ENCODE assay signal across 8 cellular contexts in genomic region chrX:10098235-10098819, GRCh38. TPM values are rescaled to one million over a fixed set of nuclear protein-coding genes. Genes with fewer than 3 reads are reported as not detected.
DNase-seq lines count a peak whose midpoint lies in the region; ATAC-seq lines count a peak whose summit lies in the region.

No MANE protein-coding gene starts in this region.

- H3K4me3 ChIP-seq in rectal smooth muscle tissue (ENCODE audit: low read length), result peak overlapping the region; percentile 47

- peaks cover 7% of the 10 kb centered on the region for H3K4me1 ChIP-seq in rectal smooth muscle tissue (ENCODE audit: control insufficient read depth, insufficient read depth, low read length)

- H3K27ac Mint-ChIP-seq in activated naive CD4-positive, alpha-beta T cell treated with anti-CD3 and anti-CD28 coated beads for 36 hours, result peak overlapping the region; percentile 83

- peaks cover 51% of the 10 kb centered on the region for H3K4me1 Mint-ChIP-seq in activated naive CD4-positive, alpha-beta T cell treated with anti-CD3 and anti-CD28 coated beads for 36 hours (ENCODE audit: low read depth)

- peak overlapping the region; percentile 64 for H3K27ac ChIP-seq in rectal smooth muscle tissue (ENCODE audit: low read depth, low read length)

- no peaks in the 10 kb centered on the region for H3K27me3 ChIP-seq in rectal smooth muscle tissue (ENCODE audit: control insufficient read depth, insufficient read depth, low read length)

- H3K4me3 Mint-ChIP-seq in activated naive CD4-positive, alpha-beta T cell treated with anti-CD3 and anti-CD28 coated beads for 36 hours, result peak overlapping the region; percentile 69

- H3K9ac ChIP-seq in rectal smooth muscle tissue (ENCODE audit: low read length), result no peak overlapping the region

- intact Hi-C loops in left cardiac atrium (cut with DNase I) (no loop called here), Right ventricle myocardium inferior (cut with DNase I) (no loop called here), posterior cingulate gyrus (cut with DNase I) (no loop called here)
- intact Hi-C loops in activated naive CD4-positive, alpha-beta T cell treated with anti-CD3 and anti-CD28 coated beads for 36 hours (cut with micrococcal nuclease), result loop anchor here (1.0 to 5.0 kb wide), 10 partner anchors 9 to 1664 kb away; no protein-coding TSS in a partner anchor

- CTCF ChIA-PET in activated naive CD4-positive, alpha-beta T cell treated with anti-CD3 and anti-CD28 coated beads for 36 hours (lab: Charles Lee), result interaction anchor here (1.0 to 5.1 kb wide), 3 partner anchors 12 to 101 kb away, joined by 4 to 29 read pairs (median 10); no protein-coding TSS in a partner anchor

- DNase-seq in left cardiac atrium, result no peak
- no peak for DNase-seq in Right ventricle myocardium inferior (ENCODE audit: missing footprints)
- peak; percentile 80 for DNase-seq in activated naive CD4-positive, alpha-beta T cell treated with anti-CD3 and anti-CD28 coated beads for 36 hours
- DNase-seq in ecto neural progenitor cell (ENCODE audit: low spot score), result no peak
- no peak for DNase-seq in left lobe of liver (ENCODE audit: low spot score)
- DNase-seq in posterior cingulate gyrus, result no peak

- H3K36me3 Mint-ChIP-seq in activated naive CD4-positive, alpha-beta T cell treated with anti-CD3 and anti-CD28 coated beads for 36 hours (ENCODE audit: low read depth), result peaks cover 3% of the 10 kb centered on the region

- ATAC-seq in left cardiac atrium, result peak; percentile 33 to 57
- ATAC-seq in Right ventricle myocardium inferior, result no peak
- peak; percentile 91 for ATAC-seq in HG03460 (IDR thresholded peaks at IDR 0.05; ENCODE audit: unreplicated experiment)
- no peak for ATAC-seq in left lobe of liver

- H3K36me3 ChIP-seq in rectal smooth muscle tissue (ENCODE audit: control insufficient read depth, insufficient read depth, low read length), result no peaks in the 10 kb centered on the region

- H3K9me3 Mint-ChIP-seq in activated naive CD4-positive, alpha-beta T cell treated with anti-CD3 and anti-CD28 coated beads for 36 hours, result no peaks in the 10 kb centered on the region

- no peaks in the 10 kb centered on the region for H3K27me3 Mint-ChIP-seq in activated naive CD4-positive, alpha-beta T cell treated with anti-CD3 and anti-CD28 coated beads for 36 hours (ENCODE audit: low read depth)

RNA-seq across cellular contexts. Expression of gene CLCN4, which starts 58.4 kb away (rescaled TPM):
- total RNA-seq in left cardiac atrium (10 to 100 TPM; 22.2 to 22.8 TPM), Right ventricle myocardium inferior (26.7 TPM), left lobe of liver (9.6 TPM)
- total RNA-seq in activated naive CD4-positive, alpha-beta T cell treated with anti-CD3 and anti-CD28 coated beads for 36 hours, result not detected

Comparison
In these comparisons a context has a peak if more than half of its experiments do, and no peak if none do; other contexts are left out.
1. ATAC-seq: peak in left cardiac atrium (2 of 2) and HG03460 (single experiment); none in Right ventricle myocardium inferior (single experiment) and left lobe of liver (single experiment).
2. RNA of gene CLCN4, which starts 58.4 kb away (total RNA-seq): 26.7 TPM in Right ventricle myocardium inferior (single experiment), 22.2 to 22.8 TPM in left cardiac atrium and 9.6 TPM in left lobe of liver (single experiment); not detected in activated naive CD4-positive, alpha-beta T cell treated with anti-CD3 and anti-CD28 coated beads for 36 hours; every median in the first group is over 10 times any median in the second.